ENCODE assay signal across 22 cellular contexts in the genomic region with DNA sequence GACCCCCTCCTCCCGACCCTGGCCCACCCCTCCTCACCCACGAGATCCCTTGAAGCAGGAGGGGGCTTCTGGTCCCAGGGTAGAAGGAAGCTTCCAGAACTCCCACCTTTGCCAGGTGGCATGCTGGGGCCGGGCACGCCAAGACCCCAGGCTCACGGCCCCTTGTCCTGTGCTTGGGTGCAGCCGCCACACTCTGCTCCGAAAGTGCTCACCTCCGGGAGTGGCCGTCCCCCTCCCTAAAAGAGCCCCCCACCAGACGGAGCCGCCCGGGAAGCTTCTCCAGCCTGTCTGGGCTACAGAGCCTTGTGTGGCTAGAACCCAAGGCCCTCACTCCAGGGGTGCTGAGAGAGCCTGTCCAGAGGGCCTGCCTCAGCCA. TPM values are rescaled to one million over a fixed set of nuclear protein-coding genes. Genes with fewer than 3 reads are reported as not detected.
DNase-seq lines count a peak whose midpoint lies in the region; ATAC-seq, FAIRE-seq and TF ChIP-seq lines count a peak whose summit lies in the region.
"Had no signal": no experiment of that assay in that cellular context is flagged by ENCODE, and none has a peak within 500 bp of the region (broad histone marks: within the 10 kb centered on the region; RNA-seq: fewer than 3 reads in every experiment).

No MANE protein-coding gene starts in this region.

- H3K36me3 Mint-ChIP-seq in naive B cell (no peaks in the 10 kb centered on the region), HFFc6 (ENCODE audit: low read depth) (peaks cover 6% of the 10 kb centered on the region; the same call in 1 of the 2 replicates)
- H3K36me3 Mint-ChIP-seq in activated T-helper 17 cell treated with anti-CD3 and anti-CD28 coated beads, Interleukin-2, amount 50 U/mL, for 72 hours (ENCODE audit: low read depth) = peaks cover 18% of the 10 kb centered on the region

- no peak overlapping the region for H2BK120ac ChIP-seq in H1 (replicated peaks; ENCODE audit: low read depth, low read length)

- no peak for ATAC-seq in naive B cell (ENCODE audit: low read depth in 2 of 2)
- ATAC-seq in activated T-helper 17 cell treated with anti-CD3 and anti-CD28 coated beads, Interleukin-2, amount 50 U/mL, for 72 hours (replicated peaks) = no peak
- no peak for ATAC-seq in upper lobe of right lung
- ATAC-seq: heart left ventricle had no signal

- TF ChIP-seq POLR2A in H1 (IDR thresholded peaks at IDR 0.05; ENCODE audit: control extremely low read depth in 1 of 2, low read depth in 2 of 2, low read length in 2 of 2) = no peak

- H3K79me2 ChIP-seq in H1 (ENCODE audit: control insufficient read depth in 1 of 2, insufficient read depth in 2 of 2, low read length in 2 of 2) = no peaks in the 10 kb centered on the region

- H3K9ac ChIP-seq in H1 (replicated peaks in 1 of 4; ENCODE audit: extremely low read depth in 1 of 4, low read depth in 3 of 4, low read length in 3 of 4) = no peak overlapping the region
- H3K9ac ChIP-seq: BLaER1, KMS-11 had no signal

- H3K23me2 ChIP-seq in H1 (ENCODE audit: low read depth, low read length) = peaks cover 3% of the 10 kb centered on the region; the same call in 1 of the 2 replicates

- intact Hi-C loops in upper lobe of right lung (cut with DNase I) = no loop called here

- H2AFZ ChIP-seq in H1 (ENCODE audit: low read length) = no peak overlapping the region

- POLR2A ChIA-PET in H1 (lab: Charles Lee; ENCODE audit: partially characterized antibody) = interaction anchor here (0.9 to 3.7 kb wide), 14 partner anchors 8 to 184 kb away, joined by 3 to 35 read pairs (median 4); a partner anchor contains a TSS

- no peak overlapping the region for H3K27ac Mint-ChIP-seq in naive B cell
- H3K27ac Mint-ChIP-seq in HFFc6 = no peak overlapping the region
- no peak overlapping the region for H3K27ac Mint-ChIP-seq in activated T-helper 17 cell treated with anti-CD3 and anti-CD28 coated beads, Interleukin-2, amount 50 U/mL, for 72 hours
- H3K27ac Mint-ChIP-seq: T-helper 2 cell treated with Interferon-gamma antibody and Interleukin-4, amounts not matched to agents 5 μg/mL and 100 μg/mL, for 36 hours had no signal

- H3K4me1 ChIP-seq in H1 (replicated peaks in 1 of 4; ENCODE audit: control insufficient read depth in 3 of 4, insufficient read depth in 4 of 4, low read length in 3 of 4) = peaks cover 0 to 20% (median 9%) of the 10 kb centered on the region in 4 experiments; a peak in 5 of 7 replicates
- no peaks in the 10 kb centered on the region for H3K4me1 ChIP-seq in upper lobe of right lung

- H3K14ac ChIP-seq in H1 (ENCODE audit: insufficient read length) = no peak overlapping the region

- no peak overlapping the region for H4K8ac ChIP-seq in H1 (ENCODE audit: extremely low read depth, insufficient read depth, low read length)

- H3K4me3 ChIP-seq in H1 (ENCODE audit: extremely low read depth in 1 of 4, insufficient read depth in 2 of 4, low read depth in 3 of 4, low read length in 4 of 4) = no peak overlapping the region
- no peak overlapping the region for H3K4me3 ChIP-seq in upper lobe of right lung
- H3K4me3 ChIP-seq: BLaER1, heart left ventricle, uterus had no signal

- H3K4me3 Mint-ChIP-seq in naive B cell (peak overlapping the region in 5 of 8 donors; percentile 29 to 82 (median 61)), HFFc6 (no peak overlapping the region)
- no peak overlapping the region for H3K4me3 Mint-ChIP-seq in activated T-helper 17 cell treated with anti-CD3 and anti-CD28 coated beads, Interleukin-2, amount 50 U/mL, for 72 hours
- H3K4me3 Mint-ChIP-seq: T-helper 2 cell treated with Interferon-gamma antibody and Interleukin-4, amounts not matched to agents 5 μg/mL and 100 μg/mL, for 36 hours had no signal

- H2BK12ac ChIP-seq in H1 (ENCODE audit: low read depth, low read length) = peak overlapping the region; percentile 89; the same call in 1 of the 2 replicates

- H2AK5ac ChIP-seq in H1 (ENCODE audit: low read depth, low read length) = no peak overlapping the region

- no peak overlapping the region for H4K91ac ChIP-seq in H1 (replicated peaks; ENCODE audit: insufficient read length, low read length)

- H3K18ac ChIP-seq in H1 (ENCODE audit: extremely low read depth, low read length) = no peak overlapping the region; the same call in 1 of the 2 replicates

- H3K4ac ChIP-seq in H1 (replicated peaks; ENCODE audit: insufficient read length, low read depth, low read length) = no peak overlapping the region

- peak overlapping the region; percentile 99 for H2BK15ac ChIP-seq in H1 (ENCODE audit: low read length)

- TF ChIP-seq RAD21 in H1 (IDR thresholded peaks at IDR 0.05 in 1 of 2, conservative IDR thresholded peaks at IDR 0.05 in 1 of 2; ENCODE audit: low read depth in 2 of 2, low read length in 2 of 2) = no peak

- H3K56ac ChIP-seq in H1 (replicated peaks; ENCODE audit: insufficient read length, low read depth, low read length) = no peak overlapping the region

- DNase-seq in GM20000 (ENCODE audit: low spot score) (peak; percentile 23), H1 (ENCODE audit: low read depth in 1 of 2, low spot score in 2 of 2) (no peak), naive B cell (no peak), HFFc6 (no peak), upper lobe of right lung (no peak)
- DNase-seq: activated CD4-positive, alpha-beta T cell treated with anti-CD3 and anti-CD28 coated beads, Interleukin-2, amount 50 U/mL, for 48 hours; activated CD4-positive, CD25-positive, alpha-beta regulatory T cell; activated gamma-delta T cell treated with Interleukin-2 at 50 U/mL for 16 hours; amniotic stem cell; Calu3; NCI-H524 treated with DMSO at 0.1 percent for 48 hours; posterior cingulate gyrus; uterus had no signal

- no peaks in the 10 kb centered on the region for H3K9me3 ChIP-seq in H1 (ENCODE audit: insufficient read depth in 2 of 2, low read depth in 1 of 2, low read length in 1 of 2)
- no peaks in the 10 kb centered on the region for H3K9me3 ChIP-seq in upper lobe of right lung
- H3K9me3 ChIP-seq: BLaER1, heart left ventricle, uterus had no signal

- peaks cover 0 to 2% (median 0%) of the 10 kb centered on the region in 4 experiments; a peak in 1 of 8 replicates for H3K36me3 ChIP-seq in H1 (ENCODE audit: control insufficient read depth in 2 of 4, insufficient read depth in 4 of 4, low read length in 3 of 4)
- H3K36me3 ChIP-seq in upper lobe of right lung = peaks cover 3% of the 10 kb centered on the region
- H3K36me3 ChIP-seq: uterus had no signal

- H3K4me2 ChIP-seq in H1 (ENCODE audit: insufficient read depth in 1 of 2, low read depth in 2 of 2, low read length in 2 of 2) = no peak overlapping the region
- H3K4me2 ChIP-seq: BLaER1, KMS-11 had no signal

- peaks cover 0 to 8% of the 10 kb centered on the region in 2 experiments for H4K20me1 ChIP-seq in H1 (replicated peaks in 1 of 2; ENCODE audit: control insufficient read depth in 1 of 2, insufficient read depth in 2 of 2, low read length in 2 of 2)

- CTCF ChIA-PET in H1 (lab: Charles Lee; ENCODE audit: partially characterized antibody) = interaction anchor here (0.7 to 2.3 kb wide), 10 partner anchors 27 to 188 kb away, joined by 3 to 7 read pairs (median 4); no protein-coding TSS in a partner anchor

- no peak for FAIRE-seq in H1 (lab: Jason Lieb, UNC)
- FAIRE-seq: endothelial cell of umbilical vein, GM12892, HTR-8/SVneo had no signal

- 88% methylated on average over 12 of the region's 12 CpGs; no CpG with 5 or more reads in 1 of the 2 experiments for WGBS in H1 (ENCODE audit: extremely low coverage in 1 of 2, insufficient coverage in 1 of 2, insufficient read length in 1 of 2, insufficient replicate concordance in 2 of 2, low coverage in 1 of 2, low lambda C conversion rate in 2 of 2, missing lambda C conversion rate in 1 of 2), 2 experiments

- H4K5ac ChIP-seq in H1 (ENCODE audit: insufficient read length, low read depth, low read length) = no peak overlapping the region

- H3K79me1 ChIP-seq in H1 (ENCODE audit: low read depth, low read length) = no peaks in the 10 kb centered on the region

- H3K27me3 ChIP-seq in H1 (replicated peaks in 1 of 4; ENCODE audit: control insufficient read depth in 3 of 4, extremely low read depth in 1 of 4, insufficient read depth in 3 of 4, low read length in 3 of 4) (peaks cover 0 to 21% (median 12%) of the 10 kb centered on the region in 4 experiments; a peak in 5 of 7 replicates), upper lobe of right lung (peaks cover 49% of the 10 kb centered on the region)

- no peak overlapping the region for H2BK20ac ChIP-seq in H1 (ENCODE audit: low read length)

- H3K27ac ChIP-seq in H1 (ENCODE audit: low read depth, low read length) (no peak overlapping the region), upper lobe of right lung (no peak overlapping the region)
- H3K27ac ChIP-seq: BLaER1, heart left ventricle, KMS-11, uterus had no signal

- H3K4me1 Mint-ChIP-seq in naive B cell = peaks cover 14 to 28% (median 26%) of the 10 kb centered on the region in 3 donors
- peaks cover 9% of the 10 kb centered on the region; the same call in 1 of the 2 replicates for H3K4me1 Mint-ChIP-seq in HFFc6 (ENCODE audit: low read depth)
- no peaks in the 10 kb centered on the region for H3K4me1 Mint-ChIP-seq in activated T-helper 17 cell treated with anti-CD3 and anti-CD28 coated beads, Interleukin-2, amount 50 U/mL, for 72 hours

- no peak overlapping the region for H2BK5ac ChIP-seq in H1 (ENCODE audit: low read depth, low read length)

- no peak overlapping the region for H3K23ac ChIP-seq in H1 (ENCODE audit: insufficient read length)

- TF ChIP-seq CTCF in GM20000 (IDR thresholded peaks at IDR 0.05; ENCODE audit: extremely low read depth, missing control alignments) (no peak), H1 (IDR thresholded peaks at IDR 0.05; ENCODE audit: control extremely low read depth in 1 of 3, insufficient read depth in 1 of 3, low read depth in 1 of 3, low read length in 3 of 3) (no peak), HFFc6 (IDR thresholded peaks at IDR 0.05) (no peak), upper lobe of right lung (IDR thresholded peaks at IDR 0.05) (no peak)

- H3K27me3 Mint-ChIP-seq in naive B cell (peaks cover 12 to 50% (median 22%) of the 10 kb centered on the region in 3 donors), HFFc6 (ENCODE audit: insufficient read depth) (peaks cover 20% of the 10 kb centered on the region)
- H3K27me3 Mint-ChIP-seq in activated T-helper 17 cell treated with anti-CD3 and anti-CD28 coated beads, Interleukin-2, amount 50 U/mL, for 72 hours = peaks cover 13% of the 10 kb centered on the region

- H3K9me3 Mint-ChIP-seq in naive B cell = no peaks in the 10 kb centered on the region
- H3K9me3 Mint-ChIP-seq in HFFc6 = no peaks in the 10 kb centered on the region
- H3K9me3 Mint-ChIP-seq in activated T-helper 17 cell treated with anti-CD3 and anti-CD28 coated beads, Interleukin-2, amount 50 U/mL, for 72 hours = no peaks in the 10 kb centered on the region
- H3K9me3 Mint-ChIP-seq: T-helper 2 cell treated with Interferon-gamma antibody and Interleukin-4, amounts not matched to agents 5 μg/mL and 100 μg/mL, for 36 hours had no signal

- TF ChIP-seq EP300 in H1 (IDR thresholded peaks at IDR 0.05; ENCODE audit: borderline replicate concordance in 1 of 2, low read depth in 2 of 2, low read length in 2 of 2) = no peak

RNA-seq across cellular contexts. Expression of a gene that starts 1.8 kb away (rescaled TPM):
- total RNA-seq in H1 (2021; fragmentation: NEBNext Ultra II Directional; extraction: Animal tissue kit (Norgen Biotek cat#: 25700)) = 7.0 and 10.3 TPM in 2 replicates
- polyA plus RNA-seq in H1 (2011; rRNA removed) (4.0 and 10.1 TPM in 2 replicates), naive B cell (ENCODE audit: low read depth in 6 of 6) (not detected)
- 4.0 TPM for polyA plus RNA-seq in H1 (2011; cell fraction: cytosol; rRNA removed)
- 7.2 TPM for polyA plus RNA-seq in H1 (2011; cell fraction: nucleus; rRNA removed)
- 2.0 to 9.1 TPM (median 7.0 TPM) in 4 replicates for polyA plus RNA-seq in H1 (2012, experiment 1 of 2)
- 7.5 TPM for polyA plus RNA-seq in H1 (2012, experiment 2 of 2)
- polyA plus RNA-seq in H1 (2013, experiment 1 of 2) = 10.3 TPM
- polyA plus RNA-seq in H1 (2013, experiment 2 of 2) = 10.9 TPM
- polyA minus RNA-seq in H1 (2011; rRNA and poly(A)+ RNA removed) = 0.63 and 1.6 TPM in 2 replicates
- 9.2 TPM for polyA minus RNA-seq in H1 (2011; cell fraction: cytosol; rRNA and poly(A)+ RNA removed)
- polyA minus RNA-seq in H1 (2011; cell fraction: nucleus; rRNA and poly(A)+ RNA removed) = 6.9 TPM
- not detected for total RNA-seq in HFFc6 (2021; fragmentation: NEBNext Ultra II Directional; extraction: Animal tissue kit (Norgen Biotek cat#: 25700))
- not detected for total RNA-seq in activated T-helper 17 cell treated with anti-CD3 and anti-CD28 coated beads, Interleukin-2, amount 50 U/mL, for 72 hours
- not detected for total RNA-seq in upper lobe of right lung
- total RNA-seq: heart left ventricle, mesenteric fat pad had no signal
- polyA plus RNA-seq: heart left ventricle had no signal

RNA-seq across cellular contexts. Expression of a gene that starts 8.6 kb away (rescaled TPM):
- total RNA-seq in H1 (2021; fragmentation: NEBNext Ultra II Directional; extraction: Animal tissue kit (Norgen Biotek cat#: 25700)) = 44.5 and 54.6 TPM in 2 replicates
- polyA plus RNA-seq in H1 (2011; rRNA removed) = 125 and 159 TPM in 2 replicates
- 76.1 TPM for polyA plus RNA-seq in H1 (2011; cell fraction: cytosol; rRNA removed)
- polyA plus RNA-seq in H1 (2011; cell fraction: nucleus; rRNA removed) = 72.4 TPM
- 39.9 to 68.4 TPM (median 61.5 TPM) in 4 replicates for polyA plus RNA-seq in H1 (2012, experiment 1 of 2)
- polyA plus RNA-seq in H1 (2012, experiment 2 of 2) = 79.3 TPM
- 50.0 TPM for polyA plus RNA-seq in H1 (2013, experiment 1 of 2)
- polyA plus RNA-seq in H1 (2013, experiment 2 of 2) = 59.2 TPM
- polyA minus RNA-seq in H1 (2011; rRNA and poly(A)+ RNA removed) = 6.8 and 9.7 TPM in 2 replicates
- polyA minus RNA-seq in H1 (2011; cell fraction: cytosol; rRNA and poly(A)+ RNA removed) = 22.8 TPM
- polyA minus RNA-seq in H1 (2011; cell fraction: nucleus; rRNA and poly(A)+ RNA removed) = 20.8 TPM
- polyA plus RNA-seq in naive B cell (ENCODE audit: low read depth in 6 of 6) = 10 to 100 TPM; 48.9 to 80.0 (median 64.7) TPM
- 10 to 100 TPM; 54.2 to 77.6 (median 63.8) TPM for total RNA-seq in HFFc6 (2021; fragmentation: NEBNext Ultra II Directional; extraction: Animal tissue kit (Norgen Biotek cat#: 25700))
- 10 to 100 TPM; 52.9 to 85.9 TPM for total RNA-seq in activated T-helper 17 cell treated with anti-CD3 and anti-CD28 coated beads, Interleukin-2, amount 50 U/mL, for 72 hours
- 41.4 TPM for total RNA-seq in upper lobe of right lung

RNA-seq across cellular contexts. Expression of a gene that starts 14.8 kb away (rescaled TPM):
- total RNA-seq in H1 (2021; fragmentation: NEBNext Ultra II Directional; extraction: Animal tissue kit (Norgen Biotek cat#: 25700)) = 175 TPM in 2 replicates
- polyA plus RNA-seq in H1 (2011; rRNA removed) = 199 and 331 TPM in 2 replicates
- polyA plus RNA-seq in H1 (2011; cell fraction: cytosol; rRNA removed) = 472 TPM
- 581 TPM for polyA plus RNA-seq in H1 (2011; cell fraction: nucleus; rRNA removed)
- 213 to 357 TPM (median 316 TPM) in 4 replicates for polyA plus RNA-seq in H1 (2012, experiment 1 of 2)
- 95.1 TPM for polyA plus RNA-seq in H1 (2012, experiment 2 of 2)
- 151 TPM for polyA plus RNA-seq in H1 (2013, experiment 1 of 2)
- 135 TPM for polyA plus RNA-seq in H1 (2013, experiment 2 of 2)
- 44.5 and 56.0 TPM in 2 replicates for polyA minus RNA-seq in H1 (2011; rRNA and poly(A)+ RNA removed)
- 77.4 TPM for polyA minus RNA-seq in H1 (2011; cell fraction: cytosol; rRNA and poly(A)+ RNA removed)
- 99.9 TPM for polyA minus RNA-seq in H1 (2011; cell fraction: nucleus; rRNA and poly(A)+ RNA removed)
- polyA plus RNA-seq in naive B cell (ENCODE audit: low read depth in 6 of 6) = 100 to 1,000 TPM; 253 to 449 (median 334) TPM
- total RNA-seq in HFFc6 (2021; fragmentation: NEBNext Ultra II Directional; extraction: Animal tissue kit (Norgen Biotek cat#: 25700)) = 100 to 1,000 TPM; 160 to 243 (median 190) TPM
- total RNA-seq in activated T-helper 17 cell treated with anti-CD3 and anti-CD28 coated beads, Interleukin-2, amount 50 U/mL, for 72 hours = 100 to 1,000 TPM; 150 to 172 TPM
- 322 TPM for total RNA-seq in upper lobe of right lung

RNA-seq across cellular contexts. Expression of a gene that starts 35.5 kb away (rescaled TPM):
- total RNA-seq in H1 (2021; fragmentation: NEBNext Ultra II Directional; extraction: Animal tissue kit (Norgen Biotek cat#: 25700)) = 159 and 166 TPM in 2 replicates
- polyA plus RNA-seq in H1 (2011; rRNA removed) (39.8 and 86.0 TPM in 2 replicates), naive B cell (ENCODE audit: low read depth in 6 of 6) (1 to 10 TPM in 5 of 6 donors, under 1 TPM in 1; 0.78 to 5.5 (median 2.7) TPM)
- 38.5 TPM for polyA plus RNA-seq in H1 (2011; cell fraction: cytosol; rRNA removed)
- polyA plus RNA-seq in H1 (2011; cell fraction: nucleus; rRNA removed) = 85.2 TPM
- 58.2 to 110 TPM (median 92.2 TPM) in 4 replicates for polyA plus RNA-seq in H1 (2012, experiment 1 of 2)
- polyA plus RNA-seq in H1 (2012, experiment 2 of 2) = 90.5 TPM
- 95.6 TPM for polyA plus RNA-seq in H1 (2013, experiment 1 of 2)
- polyA plus RNA-seq in H1 (2013, experiment 2 of 2) = 90.3 TPM
- polyA minus RNA-seq in H1 (2011; rRNA and poly(A)+ RNA removed) = 10.3 and 14.3 TPM in 2 replicates
- polyA minus RNA-seq in H1 (2011; cell fraction: cytosol; rRNA and poly(A)+ RNA removed) = 86.0 TPM
- polyA minus RNA-seq in H1 (2011; cell fraction: nucleus; rRNA and poly(A)+ RNA removed) = 55.2 TPM
- total RNA-seq in HFFc6 (2021; fragmentation: NEBNext Ultra II Directional; extraction: Animal tissue kit (Norgen Biotek cat#: 25700)) = 10 to 100 TPM; 58.4 to 73.3 (median 67.4) TPM
- 10 to 100 TPM; 51.4 to 56.8 TPM for total RNA-seq in activated T-helper 17 cell treated with anti-CD3 and anti-CD28 coated beads, Interleukin-2, amount 50 U/mL, for 72 hours
- 135 TPM for total RNA-seq in upper lobe of right lung

RNA-seq across cellular contexts. Expression of a gene that starts 42.4 kb away (rescaled TPM):
- total RNA-seq in H1 (2021; fragmentation: NEBNext Ultra II Directional; extraction: Animal tissue kit (Norgen Biotek cat#: 25700)) = 174 and 182 TPM in 2 replicates
- 249 and 338 TPM in 2 replicates for polyA plus RNA-seq in H1 (2011; rRNA removed)
- 142 TPM for polyA plus RNA-seq in H1 (2011; cell fraction: cytosol; rRNA removed)
- polyA plus RNA-seq in H1 (2011; cell fraction: nucleus; rRNA removed) = 120 TPM
- 87.3 to 189 TPM (median 180 TPM) in 4 replicates for polyA plus RNA-seq in H1 (2012, experiment 1 of 2)
- polyA plus RNA-seq in H1 (2012, experiment 2 of 2) = 328 TPM
- polyA plus RNA-seq in H1 (2013, experiment 1 of 2) = 148 TPM
- polyA plus RNA-seq in H1 (2013, experiment 2 of 2) = 145 TPM
- polyA minus RNA-seq in H1 (2011; rRNA and poly(A)+ RNA removed) = 13.4 and 18.6 TPM in 2 replicates
- 118 TPM for polyA minus RNA-seq in H1 (2011; cell fraction: cytosol; rRNA and poly(A)+ RNA removed)
- 40.2 TPM for polyA minus RNA-seq in H1 (2011; cell fraction: nucleus; rRNA and poly(A)+ RNA removed)
- polyA plus RNA-seq in naive B cell (ENCODE audit: low read depth in 6 of 6) = 100 to 1,000 TPM; 132 to 222 (median 199) TPM
- 100 to 1,000 TPM; 190 to 243 (median 217) TPM for total RNA-seq in HFFc6 (2021; fragmentation: NEBNext Ultra II Directional; extraction: Animal tissue kit (Norgen Biotek cat#: 25700))
- 100 to 1,000 TPM; 148 to 210 TPM for total RNA-seq in activated T-helper 17 cell treated with anti-CD3 and anti-CD28 coated beads, Interleukin-2, amount 50 U/mL, for 72 hours
- total RNA-seq in upper lobe of right lung = 126 TPM

Comparison
In these comparisons a context has a peak if more than half of its experiments do, and no peak if none do; other contexts are left out.
1. H3K4me3 Mint-ChIP-seq: peak in naive B cell (5 of 8); none in HFFc6 (single experiment) and activated T-helper 17 cell treated with anti-CD3 and anti-CD28 coated beads, Interleukin-2, amount 50 U/mL, for 72 hours (single experiment).